8 cellular contexts compared by ENCODE assay signal in the genomic region with DNA sequence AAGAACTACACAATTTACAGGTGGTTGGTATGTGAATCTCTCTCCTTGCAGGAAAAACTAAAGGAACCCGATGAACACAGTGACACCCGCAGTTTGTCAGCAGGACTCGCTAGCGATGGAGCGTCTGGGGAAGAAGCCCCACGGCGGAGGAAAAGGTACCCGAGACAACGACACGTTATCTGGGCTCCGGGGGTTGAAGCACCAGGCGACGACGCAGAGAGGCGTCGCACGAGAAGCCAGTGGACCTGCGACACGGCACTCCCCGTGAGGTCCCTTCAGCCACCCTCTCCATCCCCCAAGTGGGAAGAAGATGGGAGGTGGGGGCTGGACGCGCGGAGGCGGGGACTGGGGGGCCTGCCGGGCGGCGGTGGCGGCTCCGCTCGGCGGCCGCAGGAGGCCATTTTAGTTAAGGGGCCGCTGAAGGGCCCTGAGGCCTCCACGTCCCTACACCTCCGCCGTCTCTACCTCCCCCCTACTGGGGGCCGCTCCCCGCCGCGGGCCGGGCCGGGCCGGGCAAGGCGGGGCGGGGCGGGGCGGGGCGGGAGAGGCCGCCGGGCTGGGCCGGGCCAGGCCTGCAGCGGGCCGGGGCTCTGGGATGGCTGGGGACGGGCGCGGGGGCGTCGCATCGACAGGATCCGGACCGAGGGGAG. TPM values are rescaled to one million over a fixed set of nuclear protein-coding genes. Genes with fewer than 3 reads are reported as not detected.
A peak's percentile ranks its signal among the peaks of the same experiment; 100 is the strongest.
DNase-seq lines count a peak whose midpoint lies in the region; ATAC-seq, FAIRE-seq and TF ChIP-seq lines count a peak whose summit lies in the region.

No MANE protein-coding gene starts in this region.

- peak overlapping the region; percentile 92 for H3K4me3 Mint-ChIP-seq in MCF 10A (ENCODE audit: unreplicated experiment)
- H3K4me3 Mint-ChIP-seq in immature natural killer cell, result peak overlapping the region; percentile 88 to 94 (median 90)

- H3K27ac Mint-ChIP-seq in MCF 10A (ENCODE audit: low read depth, unreplicated experiment) (peak overlapping the region; percentile 80), immature natural killer cell (peak overlapping the region; percentile 81 to 96 (median 94))

- H3K36me3 Mint-ChIP-seq in MCF 10A (ENCODE audit: insufficient read depth, unreplicated experiment) (peaks cover 15% of the 10 kb centered on the region), immature natural killer cell (no peaks in the 10 kb centered on the region)

- H3K79me2 ChIP-seq in DND-41 (ENCODE audit: insufficient read depth, low read length), result peaks cover 58% of the 10 kb centered on the region

- no peaks in the 10 kb centered on the region for H3K27me3 Mint-ChIP-seq in MCF 10A (ENCODE audit: insufficient read depth, unreplicated experiment)
- peaks cover 1 to 11% (median 11%) of the 10 kb centered on the region in 3 donors for H3K27me3 Mint-ChIP-seq in immature natural killer cell (ENCODE audit: low read depth in 3 of 3)

- no TSS peak for BruUV-seq in MCF 10A (replicated peaks; lab: Mats Ljungman, UMichigan)

- H3K27me3 ChIP-seq in DND-41 (ENCODE audit: insufficient read depth, low read length, poor library complexity) (no peaks in the 10 kb centered on the region), spleen (replicated peaks in 1 of 7) (no peaks in the 10 kb centered on the region)

- peak; percentile 58 for DNase-seq in DND-41
- peak; percentile 69 for DNase-seq in HTR-8/SVneo (ENCODE audit: insufficient read length, low spot score)
- peak; percentile 35 for DNase-seq in T-helper 9 cell
- peak; percentile 36 for DNase-seq in MCF 10A (ENCODE audit: unreplicated experiment)
- DNase-seq in immature natural killer cell, result peak; percentile 57 to 61 (median 60)
- DNase-seq in spleen, result peak; percentile 89
- DNase-seq in GF-D8 (lab: John Stamatoyannopoulos, UW), result no peak

- no peaks in the 10 kb centered on the region for H3K9me3 ChIP-seq in DND-41 (ENCODE audit: insufficient read depth, low read length, severe bottlenecking)
- no peaks in the 10 kb centered on the region for H3K9me3 ChIP-seq in spleen

- no peak for TF ChIP-seq CTCF in DND-41 (IDR thresholded peaks at IDR 0.05; ENCODE audit: borderline replicate concordance, extremely low read depth, low read length, poor library complexity, severe bottlenecking)
- no peak for TF ChIP-seq CTCF in MCF 10A (IDR thresholded peaks at IDR 0.05; ENCODE audit: unreplicated experiment)
- no peak for TF ChIP-seq CTCF in spleen (IDR thresholded peaks at IDR 0.05 in 8 of 11, conservative IDR thresholded peaks at IDR 0.05 in 3 of 11)

- peaks cover 39% of the 10 kb centered on the region for H3K4me1 ChIP-seq in DND-41 (ENCODE audit: insufficient read depth, low read length)
- peaks cover 32 to 78% (median 53%) of the 10 kb centered on the region in 6 donors for H3K4me1 ChIP-seq in spleen

- H3K9me3 Mint-ChIP-seq in MCF 10A (ENCODE audit: unreplicated experiment), result no peaks in the 10 kb centered on the region
- H3K9me3 Mint-ChIP-seq in immature natural killer cell, result no peaks in the 10 kb centered on the region

- WGBS in spleen, 5 donors, result 0 to 1% (median 1%) methylated on average over 16 to 61 of the region's 61 CpGs

- H3K27ac ChIP-seq in DND-41 (ENCODE audit: low read length), result peak overlapping the region; percentile 77
- peak overlapping the region; percentile 92 to 97 (median 95) for H3K27ac ChIP-seq in spleen

- H4K20me1 ChIP-seq in DND-41 (ENCODE audit: insufficient read depth, low read length), result peaks cover 37% of the 10 kb centered on the region

- H3K4me3 ChIP-seq in DND-41 (ENCODE audit: low read depth in 1 of 2, low read length in 2 of 2) (peak overlapping the region; percentile 67 to 72), spleen (peak overlapping the region; percentile 79 to 99 (median 94))

- ATAC-seq in DND-41 (ENCODE audit: insufficient read depth, low read depth), result peak; percentile 46
- ATAC-seq in GM21390 (IDR thresholded peaks at IDR 0.05; ENCODE audit: unreplicated experiment), result peak; percentile 39

- FAIRE-seq in HTR-8/SVneo (lab: Jason Lieb, UNC), result no peak

- no peak for TF ChIP-seq POLR2A in spleen (IDR thresholded peaks at IDR 0.05)

- H3K9ac ChIP-seq in DND-41 (ENCODE audit: low read depth, low read length), result peak overlapping the region; percentile 82

- intact Hi-C loops in MCF 10A (cut with micrococcal nuclease) (no loop called here), spleen (cut with DNase I; ENCODE audit: low total_unique reads) (no loop called here)

- H2AFZ ChIP-seq in DND-41 (ENCODE audit: low read depth, low read length), result peak overlapping the region; percentile 69

- POLR2A ChIA-PET in MCF 10A (lab: Yijun Ruan, JAX), result interaction anchor here (0.7 to 1.6 kb wide), 3 partner anchors 10 to 98 kb away, joined by 3 to 7 read pairs (median 3); no protein-coding TSS in a partner anchor

- CTCF ChIA-PET in MCF 10A (lab: Yijun Ruan, JAX), result interaction anchor here (0.7 to 0.8 kb wide), 2 partner anchors 54 to 143 kb away, joined by 3 read pairs; no protein-coding TSS in a partner anchor

- H3K36me3 ChIP-seq in DND-41 (ENCODE audit: insufficient read depth, low read length) (peaks cover 33% of the 10 kb centered on the region), spleen (no peaks in the 10 kb centered on the region)

- H3K4me2 ChIP-seq in DND-41 (ENCODE audit: insufficient read depth, low read length), result peak overlapping the region; percentile 75

- H3K4me1 Mint-ChIP-seq in MCF 10A (ENCODE audit: insufficient read depth, unreplicated experiment) (peaks cover 18% of the 10 kb centered on the region), immature natural killer cell (peaks cover 32 to 49% of the 10 kb centered on the region in 2 donors)

RNA-seq across cellular contexts. Expression of a gene that starts 0.9 kb away (rescaled TPM):
- total RNA-seq in MCF 10A (2022) (109 and 111 TPM in 2 replicates), spleen (10 to 100 TPM; 48.0 to 74.5 (median 53.3) TPM)
- polyA plus RNA-seq in immature natural killer cell (10 to 100 TPM; 63.1 to 90.6 (median 66.2) TPM), spleen (10 to 100 TPM; 25.1 to 29.8 (median 26.5) TPM)
